Comparison of ENCODE assay signal across 20 cellular contexts in genomic region chr18:50961974-50962373, GRCh38.
"Had no signal": no experiment of that assay in that cellular context is flagged by ENCODE, and none has a peak within 500 bp of the region (broad histone marks: within the 10 kb centered on the region; RNA-seq: fewer than 3 reads in every experiment).

No MANE protein-coding gene starts in this region.

- H3K36me3 ChIP-seq: cardiac muscle cell, left ventricle myocardium inferior, tibial nerve had no signal

- DNase-seq: activated CD4-positive, alpha-beta memory T cell treated with anti-CD3 and anti-CD28 coated beads, Interleukin-2, amount 10 ng/mL, durations not matched to agents 7 days and 5 days; activated CD4-positive, alpha-beta T cell treated with anti-CD3 and anti-CD28 coated beads for 48 hours; activated CD4-positive, CD25-positive, alpha-beta regulatory T cell; activated CD8-positive, alpha-beta memory T cell treated with anti-CD3 and anti-CD28 coated beads, Interleukin-2, amount 10 ng/mL, durations not matched to agents 7 days and 5 days; activated naive CD8-positive, alpha-beta T cell treated with anti-CD3 and anti-CD28 coated beads for 36 hours; amygdala; effector memory CD8-positive, alpha-beta T cell; left ventricle myocardium inferior; mucosa of descending colon; stimulated activated CD4-positive, alpha-beta T cell treated with anti-CD3 and anti-CD28 coated beads, Interleukin-12 subunit alpha, Interleukin-12 subunit beta, amount 100 ng/mL, for 4 hours; stimulated activated CD4-positive, alpha-beta T cell treated with anti-CD3 and anti-CD28 coated beads, Interleukin-1b, Interleukin-23, amount 100 ng/mL, for 48 hours; stimulated activated CD8-positive, alpha-beta memory T cell treated with anti-CD3 and anti-CD28 coated beads, Interleukin-4, amount 100 ng/mL, for 48 hours; stimulated activated naive CD4-positive, alpha-beta T cell treated with Interleukin-2 at 50 U/mL for 16 hours had no signal

- FAIRE-seq: frontal cortex, urothelium cell line had no signal

- H3K27ac ChIP-seq: cardiac muscle cell, epithelial cell of prostate, left ventricle myocardium inferior, neural progenitor cell, tibial nerve had no signal

- H3K27me3 ChIP-seq: cardiac muscle cell, neural progenitor cell, tibial nerve had no signal

- H3K4me2 ChIP-seq: neural progenitor cell had no signal

- H3K4me1 ChIP-seq: left ventricle myocardium inferior, neural progenitor cell, tibial nerve had no signal

- H3K9ac ChIP-seq: neural progenitor cell had no signal

- H2AFZ ChIP-seq: neural progenitor cell had no signal

- H3K4me3 ChIP-seq: cardiac muscle cell, left ventricle myocardium inferior, mucosa of descending colon, neural progenitor cell, tibial nerve had no signal

- ATAC-seq: activated CD8-positive, alpha-beta memory T cell treated with anti-CD3 and anti-CD28 coated beads, Interleukin-2, amount 10 ng/mL, durations not matched to agents 7 days and 5 days; effector memory CD8-positive, alpha-beta T cell; mucosa of descending colon; naive thymus-derived CD4-positive, alpha-beta T cell had no signal
